In the genomic region with DNA sequence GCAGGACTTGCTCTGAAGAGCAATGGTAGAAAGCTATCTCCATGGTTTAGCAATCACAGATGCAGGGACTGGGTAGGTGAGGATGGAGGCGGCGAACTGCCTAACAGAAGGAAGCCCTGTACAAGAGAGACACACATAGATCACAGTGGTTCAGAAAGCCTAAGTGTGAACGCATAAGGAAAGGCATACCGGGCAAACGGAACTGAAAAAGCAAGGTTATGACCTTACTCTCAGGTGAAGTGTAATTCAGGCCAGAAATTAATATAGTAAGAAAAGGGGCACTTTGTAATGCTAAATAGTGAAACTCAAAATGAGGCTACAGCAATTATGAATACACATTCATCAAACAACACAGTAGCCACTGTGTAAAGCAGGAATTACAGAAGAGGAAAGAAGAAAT, we compare ENCODE assay signal across 25 cellular contexts.
"Had no signal": no experiment of that assay in that cellular context is flagged by ENCODE, and none has a peak within 500 bp of the region (broad histone marks: within the 10 kb centered on the region; RNA-seq: fewer than 3 reads in every experiment).

No MANE protein-coding gene starts in this region.

- H3K36me3 ChIP-seq: colonic mucosa, lower lobe of right lung, neutrophil, pancreas, right atrium auricular region, tibial nerve had no signal

- H3K4me1 Mint-ChIP-seq: activated CD4-positive, alpha-beta memory T cell treated with anti-CD3 and anti-CD28 coated beads, Interleukin-2, amount 10 ng/mL, durations not matched to agents 7 days and 5 days; activated CD4-positive, alpha-beta T cell treated with anti-CD3 and anti-CD28 coated beads, Interleukin-2, amount 10 ng/mL, durations not matched to agents 7 days and 5 days; activated naive CD4-positive, alpha-beta T cell treated with anti-CD3 and anti-CD28 coated beads, Interleukin-2, amount 50 U/mL, for 24 hours; activated naive CD8-positive, alpha-beta T cell treated with anti-CD3 and anti-CD28 coated beads, Interleukin-2, amount 50 U/mL, for 24 hours; naive B cell had no signal

- H3K27ac ChIP-seq: colonic mucosa, epithelial cell of prostate, lower lobe of right lung, neutrophil, pancreas, tibial nerve had no signal

- H3K36me3 Mint-ChIP-seq: activated naive CD4-positive, alpha-beta T cell treated with anti-CD3 and anti-CD28 coated beads, Interleukin-2, amount 50 U/mL, for 24 hours; naive B cell; WTC11 had no signal

- H3K9me3 Mint-ChIP-seq: activated CD4-positive, alpha-beta memory T cell treated with anti-CD3 and anti-CD28 coated beads, Interleukin-2, amount 10 ng/mL, durations not matched to agents 7 days and 5 days; activated CD4-positive, alpha-beta T cell treated with anti-CD3 and anti-CD28 coated beads, Interleukin-2, amount 10 ng/mL, durations not matched to agents 7 days and 5 days; activated naive CD4-positive, alpha-beta T cell treated with anti-CD3 and anti-CD28 coated beads, Interleukin-2, amount 50 U/mL, for 24 hours; activated naive CD8-positive, alpha-beta T cell treated with anti-CD3 and anti-CD28 coated beads, Interleukin-2, amount 50 U/mL, for 24 hours; activated T-helper 2 cell treated with anti-CD3 and anti-CD28 coated beads, Interferon-gamma antibody, Interleukin-2, Interleukin-4, amounts not matched to agents 10 μg/mL and 5 μg/mL and 100 μg/mL, durations not matched to agents 14 hours and 24 hours and 36 hours; nephron progenitor cell; WTC11 had no signal

- H3K9me3 ChIP-seq: colonic mucosa, lower lobe of right lung, mucosa of descending colon, neutrophil, pancreas, right atrium auricular region, tibial nerve had no signal

- ATAC-seq: activated naive CD8-positive, alpha-beta T cell treated with anti-CD3 and anti-CD28 coated beads, Interleukin-2, amount 50 U/mL, for 24 hours; left lobe of liver; lower lobe of right lung; mucosa of descending colon; pancreas had no signal

- H3K4me1 ChIP-seq: colonic mucosa, lower lobe of right lung, pancreas, tibial nerve had no signal

- H3K27ac Mint-ChIP-seq: activated CD4-positive, alpha-beta memory T cell treated with anti-CD3 and anti-CD28 coated beads, Interleukin-2, amount 10 ng/mL, durations not matched to agents 7 days and 5 days; activated CD4-positive, alpha-beta T cell treated with anti-CD3 and anti-CD28 coated beads, Interleukin-2, amount 10 ng/mL, durations not matched to agents 7 days and 5 days; activated naive CD4-positive, alpha-beta T cell treated with anti-CD3 and anti-CD28 coated beads, Interleukin-2, amount 50 U/mL, for 24 hours; activated naive CD8-positive, alpha-beta T cell treated with anti-CD3 and anti-CD28 coated beads, Interleukin-2, amount 50 U/mL, for 24 hours; activated T-helper 2 cell treated with anti-CD3 and anti-CD28 coated beads, Interferon-gamma antibody, Interleukin-2, Interleukin-4, amounts not matched to agents 10 μg/mL and 5 μg/mL and 100 μg/mL, durations not matched to agents 14 hours and 24 hours and 36 hours; nephron progenitor cell; WTC11 had no signal

- H3K27me3 ChIP-seq: colonic mucosa, pancreas, right atrium auricular region, tibial nerve had no signal

- H3K4me3 Mint-ChIP-seq: activated CD4-positive, alpha-beta memory T cell treated with anti-CD3 and anti-CD28 coated beads, Interleukin-2, amount 10 ng/mL, durations not matched to agents 7 days and 5 days; activated CD4-positive, alpha-beta T cell treated with anti-CD3 and anti-CD28 coated beads, Interleukin-2, amount 10 ng/mL, durations not matched to agents 7 days and 5 days; activated naive CD4-positive, alpha-beta T cell treated with anti-CD3 and anti-CD28 coated beads, Interleukin-2, amount 50 U/mL, for 24 hours; activated naive CD8-positive, alpha-beta T cell treated with anti-CD3 and anti-CD28 coated beads, Interleukin-2, amount 50 U/mL, for 24 hours; naive B cell; nephron progenitor cell; WTC11 had no signal

- H3K4me3 ChIP-seq: colonic mucosa, lower lobe of right lung, mucosa of descending colon, pancreas, right atrium auricular region, tibial nerve had no signal

- DNase-seq: activated CD4-positive, alpha-beta memory T cell treated with anti-CD3 and anti-CD28 coated beads, Interleukin-2, amount 10 ng/mL, durations not matched to agents 7 days and 5 days; activated CD4-positive, alpha-beta T cell treated with anti-CD3 and anti-CD28 coated beads for 1 hour; activated CD4-positive, alpha-beta T cell treated with anti-CD3 and anti-CD28 coated beads, Interleukin-2, amount 10 ng/mL, durations not matched to agents 7 days and 5 days; activated naive CD8-positive, alpha-beta T cell treated with anti-CD3 and anti-CD28 coated beads, Interleukin-2, amount 50 U/mL, for 24 hours; activated T-cell treated with anti-CD3 and anti-CD28 coated beads, Interleukin-2, amount 50 U/mL, for 48 hours; amygdala; colonic mucosa; effector CD8-positive, alpha-beta T cell; kidney glomerular epithelial cell; lower lobe of right lung; mucosa of descending colon; naive B cell; nephron progenitor cell; pancreas; stimulated activated CD4-positive, alpha-beta T cell treated with anti-CD3 and anti-CD28 coated beads, Interleukin-2, amount 100 ng/mL, for 48 hours; stimulated activated naive CD4-positive, alpha-beta T cell treated with Interleukin-2 at 50 U/mL for 16 hours; T-helper 2 cell had no signal
